ENCODE assay signal across 14 cellular contexts in the genomic region with DNA sequence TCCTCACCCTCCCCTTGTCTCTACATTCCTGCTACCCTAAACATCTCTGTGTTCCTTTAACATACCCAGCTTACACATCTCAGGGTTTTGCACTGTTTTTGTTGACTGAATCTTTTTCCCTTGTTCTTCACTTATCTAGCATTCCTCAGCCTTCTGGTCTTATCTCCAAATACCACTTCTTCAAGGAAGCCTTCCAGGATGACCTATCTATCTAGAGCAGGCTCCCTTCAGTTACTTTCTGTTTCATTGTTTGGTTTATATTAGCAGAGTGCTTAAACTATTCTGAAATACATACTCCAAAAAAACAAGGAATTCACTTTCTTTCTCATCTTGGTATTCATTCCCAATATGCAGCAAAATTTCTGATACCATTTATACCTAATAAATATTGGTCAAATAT.
"Had no signal": no experiment of that assay in that cellular context is flagged by ENCODE, and none has a peak within 500 bp of the region (broad histone marks: within the 10 kb centered on the region; RNA-seq: fewer than 3 reads in every experiment).

No MANE protein-coding gene starts in this region.

- H3K27ac Mint-ChIP-seq: activated CD4-positive, alpha-beta memory T cell treated with anti-CD3 and anti-CD28 coated beads, Interleukin-2, amount 10 ng/mL, durations not matched to agents 7 days and 5 days; activated naive CD8-positive, alpha-beta T cell treated with anti-CD3 and anti-CD28 coated beads for 36 hours; activated T-cell treated with anti-CD3 and anti-CD28 coated beads, Interleukin-2, amount 50 U/mL, for 72 hours; mesothelial cell of epicardium; stimulated activated effector memory CD8-positive, alpha-beta T cell treated with anti-CD3 and anti-CD28 coated beads, Interleukin-12 subunit alpha, Interleukin-12 subunit beta, amount 100 ng/mL, for 72 hours had no signal

- H3K79me2 ChIP-seq: hepatocyte had no signal

- H3K36me3 Mint-ChIP-seq: activated naive CD8-positive, alpha-beta T cell treated with anti-CD3 and anti-CD28 coated beads for 36 hours; mesothelial cell of epicardium; stimulated activated effector memory CD8-positive, alpha-beta T cell treated with anti-CD3 and anti-CD28 coated beads, Interleukin-12 subunit alpha, Interleukin-12 subunit beta, amount 100 ng/mL, for 72 hours had no signal

- H3K4me1 ChIP-seq: gastroesophageal sphincter, thyroid gland, uterus had no signal

- H3K4me3 Mint-ChIP-seq: activated CD4-positive, alpha-beta memory T cell treated with anti-CD3 and anti-CD28 coated beads, Interleukin-2, amount 10 ng/mL, durations not matched to agents 7 days and 5 days; activated naive CD8-positive, alpha-beta T cell treated with anti-CD3 and anti-CD28 coated beads for 36 hours; activated T-cell treated with anti-CD3 and anti-CD28 coated beads, Interleukin-2, amount 50 U/mL, for 72 hours; mesothelial cell of epicardium; stimulated activated effector memory CD8-positive, alpha-beta T cell treated with anti-CD3 and anti-CD28 coated beads, Interleukin-12 subunit alpha, Interleukin-12 subunit beta, amount 100 ng/mL, for 72 hours had no signal

- H2AFZ ChIP-seq: hepatocyte had no signal

- H3K9me3 ChIP-seq: gastroesophageal sphincter, thyroid gland, uterus had no signal

- H3K27me3 ChIP-seq: gastroesophageal sphincter, hepatocyte, thyroid gland, uterus had no signal

- H3K4me2 ChIP-seq: hepatocyte had no signal

- H3K4me1 Mint-ChIP-seq: activated CD4-positive, alpha-beta memory T cell treated with anti-CD3 and anti-CD28 coated beads, Interleukin-2, amount 10 ng/mL, durations not matched to agents 7 days and 5 days; activated naive CD8-positive, alpha-beta T cell treated with anti-CD3 and anti-CD28 coated beads for 36 hours; stimulated activated effector memory CD8-positive, alpha-beta T cell treated with anti-CD3 and anti-CD28 coated beads, Interleukin-12 subunit alpha, Interleukin-12 subunit beta, amount 100 ng/mL, for 72 hours had no signal

- H3K27ac ChIP-seq: gastroesophageal sphincter, hepatocyte, thyroid gland, uterus had no signal

- H3K9me3 Mint-ChIP-seq: mesothelial cell of epicardium had no signal

- ATAC-seq: activated T-cell treated with anti-CD3 and anti-CD28 coated beads, Interleukin-2, amount 50 U/mL, for 72 hours; gastroesophageal sphincter; stimulated activated effector memory CD8-positive, alpha-beta T cell treated with anti-CD3 and anti-CD28 coated beads, Interleukin-12 subunit alpha, Interleukin-12 subunit beta, amount 100 ng/mL, for 72 hours had no signal

- H3K4me3 ChIP-seq: gastroesophageal sphincter, hepatocyte, thyroid gland, uterus had no signal

- DNase-seq: activated CD4-positive, alpha-beta memory T cell treated with anti-CD3 and anti-CD28 coated beads, Interleukin-2, amount 10 ng/mL, durations not matched to agents 7 days and 5 days; activated CD4-positive, alpha-beta T cell treated with anti-CD3 and anti-CD28 coated beads for 1 hour; activated gamma-delta T cell treated with Interleukin-2 at 50 U/mL for 16 hours; activated naive CD8-positive, alpha-beta T cell treated with anti-CD3 and anti-CD28 coated beads for 36 hours; activated T-cell treated with anti-CD3 and anti-CD28 coated beads, Interleukin-2, amount 50 U/mL, for 72 hours; aorta; small intestine; T-helper 2 cell; thyroid gland; uterus had no signal

- H3K27me3 Mint-ChIP-seq: activated CD4-positive, alpha-beta memory T cell treated with anti-CD3 and anti-CD28 coated beads, Interleukin-2, amount 10 ng/mL, durations not matched to agents 7 days and 5 days; activated naive CD8-positive, alpha-beta T cell treated with anti-CD3 and anti-CD28 coated beads for 36 hours had no signal
